Comparison of ENCODE assay signal across 12 cellular contexts in the genomic region with DNA sequence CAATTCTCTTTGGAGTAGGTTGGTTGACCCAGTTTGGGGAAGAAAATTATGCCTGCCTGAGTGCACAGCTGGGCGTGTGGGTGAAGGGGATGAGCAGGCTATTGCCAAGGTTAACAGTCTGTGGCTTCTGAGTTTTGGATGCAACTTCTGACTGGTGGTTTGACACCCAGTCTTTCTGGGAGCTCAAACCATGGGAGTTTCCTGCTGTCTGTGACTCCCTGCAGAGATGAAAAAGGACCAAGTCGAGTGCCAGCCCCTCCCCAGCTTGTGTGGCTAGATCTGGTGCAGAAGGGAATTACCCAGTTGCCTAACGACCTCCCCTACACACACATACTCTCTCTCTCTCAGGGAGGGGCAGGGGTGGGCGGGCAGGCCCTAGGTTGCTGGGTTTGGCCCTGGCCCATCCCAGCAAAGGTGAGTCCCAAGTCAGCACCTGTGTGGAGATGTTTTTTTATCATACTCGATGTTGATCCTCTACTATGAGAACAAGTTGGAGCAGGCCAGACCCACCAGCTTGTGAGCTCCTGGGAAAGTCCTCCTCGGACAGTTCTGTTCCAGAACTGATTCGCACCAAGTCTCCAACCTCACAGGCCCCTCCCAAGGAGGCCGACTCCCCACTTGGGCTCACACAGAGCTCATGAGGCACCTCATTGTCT. TPM values are rescaled to one million over a fixed set of nuclear protein-coding genes. Genes with fewer than 3 reads are reported as not detected.
DNase-seq lines count a peak whose midpoint lies in the region; ATAC-seq and TF ChIP-seq lines count a peak whose summit lies in the region.
"Had no signal": no experiment of that assay in that cellular context is flagged by ENCODE, and none has a peak within 500 bp of the region (broad histone marks: within the 10 kb centered on the region; RNA-seq: fewer than 3 reads in every experiment).

No MANE protein-coding gene starts in this region.

- DNase-seq in left ventricle myocardium inferior, result no peak
- DNase-seq in left cardiac atrium, result no peak
- peak; percentile 55 to 65 for DNase-seq in SJCRH30
- DNase-seq in esophagus squamous epithelium (lab: John Stamatoyannopoulos, UW), result no peak
- no peak for DNase-seq in dermis blood vessel endothelial cell
- DNase-seq in C1 segment of cervical spinal cord (lab: John Stamatoyannopoulos, UW), result no peak
- no peak for DNase-seq in HFFc6
- DNase-seq: aorta; effector CD4-positive, alpha-beta T cell; KG1 had no signal

- H3K36me3 Mint-ChIP-seq in HFFc6 (ENCODE audit: low read depth), result no peaks in the 10 kb centered on the region

- H3K4me3 Mint-ChIP-seq in HFFc6, result no peak overlapping the region
- H3K4me3 Mint-ChIP-seq: B cell had no signal

- H3K27ac ChIP-seq in left ventricle myocardium inferior (replicated peaks) (peak overlapping the region; percentile 57), SJCRH30 (peak overlapping the region; percentile 98), esophagus squamous epithelium (peak overlapping the region; percentile 93 to 97 (median 96))

- peaks cover 51% of the 10 kb centered on the region for H3K27me3 Mint-ChIP-seq in HFFc6 (ENCODE audit: insufficient read depth)

- no peak for TF ChIP-seq CTCF in left ventricle myocardium inferior (IDR thresholded peaks at IDR 0.05; ENCODE audit: borderline replicate concordance)
- no peak for TF ChIP-seq CTCF in esophagus squamous epithelium (IDR thresholded peaks at IDR 0.05)
- no peak for TF ChIP-seq CTCF in HFFc6 (IDR thresholded peaks at IDR 0.05)

- H3K9me3 ChIP-seq in left ventricle myocardium inferior (replicated peaks) (no peaks in the 10 kb centered on the region), SJCRH30 (replicated peaks) (no peaks in the 10 kb centered on the region), esophagus squamous epithelium (no peaks in the 10 kb centered on the region)

- H3K4me3 ChIP-seq in left ventricle myocardium inferior, result no peak overlapping the region
- H3K4me3 ChIP-seq in SJCRH30, result no peak overlapping the region
- no peak overlapping the region for H3K4me3 ChIP-seq in esophagus squamous epithelium

- H3K36me3 ChIP-seq in left ventricle myocardium inferior, result no peaks in the 10 kb centered on the region
- H3K36me3 ChIP-seq in SJCRH30, result no peaks in the 10 kb centered on the region
- H3K36me3 ChIP-seq in esophagus squamous epithelium, result peaks cover 8 to 38% (median 24%) of the 10 kb centered on the region in 3 donors

- H3K27me3 ChIP-seq in left ventricle myocardium inferior (ENCODE audit: low read depth) (peaks cover 20% of the 10 kb centered on the region), SJCRH30 (no peaks in the 10 kb centered on the region), esophagus squamous epithelium (no peaks in the 10 kb centered on the region)

- TF ChIP-seq POLR2A in esophagus squamous epithelium (IDR thresholded peaks at IDR 0.05), result peak in 2 of 4 donors; percentile 3

- intact Hi-C loops in left ventricle myocardium inferior (cut with micrococcal nuclease), result no loop called here
- intact Hi-C loops in left cardiac atrium (cut with DNase I), result no loop called here
- intact Hi-C loops in esophagus squamous epithelium (cut with DNase I), result no loop called here

- H3K9me3 Mint-ChIP-seq in HFFc6, result no peaks in the 10 kb centered on the region

- no peak overlapping the region for H3K27ac Mint-ChIP-seq in HFFc6
- H3K27ac Mint-ChIP-seq: B cell had no signal

- H3K4me1 Mint-ChIP-seq in HFFc6 (ENCODE audit: low read depth), result peaks cover 15% of the 10 kb centered on the region; the same call in 1 of the 2 replicates
- H3K4me1 Mint-ChIP-seq: B cell had no signal

- WGBS in esophagus squamous epithelium, 2 donors, result 22 to 41% methylated on average over 6 to 7 of the region's 8 CpGs

- peaks cover 45% of the 10 kb centered on the region for H3K4me1 ChIP-seq in left ventricle myocardium inferior
- peaks cover 57% of the 10 kb centered on the region for H3K4me1 ChIP-seq in SJCRH30
- peaks cover 54 to 99% (median 58%) of the 10 kb centered on the region in 3 donors for H3K4me1 ChIP-seq in esophagus squamous epithelium

- ATAC-seq in left cardiac atrium (no peak), GM19463 (IDR thresholded peaks at IDR 0.05; ENCODE audit: unreplicated experiment) (no peak)

RNA-seq across cellular contexts. Expression of a gene that starts 28.2 kb away (rescaled TPM):
- 0.38 TPM for total RNA-seq in left ventricle myocardium inferior
- total RNA-seq in left cardiac atrium, result 1 to 10 TPM in 1 of 2 donors, under 1 TPM in 1; 0.77 to 1.0 TPM
- total RNA-seq in SJCRH30 (2014; rRNA removed; shearing (Covaris generic)), result not detected in 2 replicates
- 100 to 1,000 TPM; 263 to 706 (median 410) TPM for total RNA-seq in esophagus squamous epithelium
- 0.19 and 0.85 TPM in 2 replicates for total RNA-seq in dermis blood vessel endothelial cell
- total RNA-seq in HFFc6 (2021; fragmentation: NEBNext Ultra II Directional; extraction: Animal tissue kit (Norgen Biotek cat#: 25700)), result not detected
- total RNA-seq: B cell had no signal

Comparison
In these comparisons a context has a peak if more than half of its experiments do, and no peak if none do; other contexts are left out.
1. DNase-seq: peak in SJCRH30 (2 of 2); none in left ventricle myocardium inferior (single experiment), left cardiac atrium (single experiment), esophagus squamous epithelium (single experiment), dermis blood vessel endothelial cell (single experiment), C1 segment of cervical spinal cord (0 of 14) and HFFc6 (single experiment).
2. RNA of a gene that starts 28.2 kb away (total RNA-seq): 263 to 706 TPM in esophagus squamous epithelium; 0.77 to 1.0 TPM in left cardiac atrium, 0.19 to 0.85 TPM in dermis blood vessel endothelial cell, 0.38 TPM in left ventricle myocardium inferior (single experiment), not detected in SJCRH30 and not detected in HFFc6; every median in the first group is over 100 times any median in the second.
3. Peak in every context shown above with its lines, with median percentiles within 50 percentile points of each other: H3K27ac ChIP-seq.